10 cellular contexts compared by ENCODE assay signal in genomic region chr6:2505624-2506023, GRCh38.
DNase-seq lines count a peak whose midpoint lies in the region; TF ChIP-seq lines count a peak whose summit lies in the region.
"Had no signal": no experiment of that assay in that cellular context is flagged by ENCODE, and none has a peak within 500 bp of the region (broad histone marks: within the 10 kb centered on the region; RNA-seq: fewer than 3 reads in every experiment).

No MANE protein-coding gene starts in this region.

- H3K23me2 ChIP-seq in H9 (ENCODE audit: insufficient read length, low read depth, low read length, poor library complexity, severe bottlenecking) = no peaks in the 10 kb centered on the region

- no peak overlapping the region for H3T11ph ChIP-seq in H9 (ENCODE audit: low read length)

- no CpG with 5 or more reads among the region's 9 CpGs for WGBS in H9 (ENCODE audit: extremely low coverage, insufficient read length, low lambda C conversion rate)

- H2BK20ac ChIP-seq in H9 (ENCODE audit: low read depth, low read length, poor library complexity, severe bottlenecking) = no peak overlapping the region

- H3K9ac ChIP-seq in H9 (ENCODE audit: extremely low read depth, insufficient read length, low read length) = no peak overlapping the region

- no peaks in the 10 kb centered on the region for H3K79me1 ChIP-seq in H9 (ENCODE audit: insufficient read depth, low read depth, low read length, poor library complexity, severe bottlenecking)

- H2BK120ac ChIP-seq in H9 (ENCODE audit: low read depth, low read length, poor library complexity, severe bottlenecking) = no peak overlapping the region

- H3K27me3 ChIP-seq in H9 (ENCODE audit: insufficient read depth, low read length) = no peaks in the 10 kb centered on the region

- H3K9me3 ChIP-seq in H9 (ENCODE audit: control insufficient read depth, low read depth, low read length) = no peaks in the 10 kb centered on the region
- H3K9me3 ChIP-seq: spleen had no signal

- no peak overlapping the region for H3K56ac ChIP-seq in H9 (ENCODE audit: insufficient read length, low read depth, low read length)

- peaks cover 0 to 2% of the 10 kb centered on the region in 2 experiments; a peak in 3 of 5 replicates for H3K9me3 Mint-ChIP-seq in H9
- peaks cover 7% of the 10 kb centered on the region for H3K9me3 Mint-ChIP-seq in mesothelial cell of epicardium

- no peak overlapping the region for H3K14ac ChIP-seq in H9 (ENCODE audit: insufficient read depth, low read length)

- no peak overlapping the region for H3K18ac ChIP-seq in H9 (ENCODE audit: insufficient read length, low read depth, low read length)

- H2AFZ ChIP-seq in H9 (ENCODE audit: low read length) = no peak overlapping the region

- H3K23ac ChIP-seq in H9 (ENCODE audit: insufficient read length, low read depth, low read length) = no peak overlapping the region

- no peak overlapping the region for H2BK15ac ChIP-seq in H9 (ENCODE audit: low read depth, low read length)

- H2AK5ac ChIP-seq in H9 (ENCODE audit: insufficient read length, low read length) = no peak overlapping the region

- H3K4me2 ChIP-seq in H9 (ENCODE audit: insufficient read depth, insufficient read length, low read length) = no peak overlapping the region

- no peaks in the 10 kb centered on the region for H3K79me2 ChIP-seq in H9 (ENCODE audit: insufficient read depth, low read length)

- H3K27me3 Mint-ChIP-seq in H9 (ENCODE audit: low read depth) = peaks cover 7% of the 10 kb centered on the region
- H3K27me3 Mint-ChIP-seq in mesothelial cell of epicardium (ENCODE audit: low read depth) = peaks cover 5% of the 10 kb centered on the region

- H4K5ac ChIP-seq in H9 (ENCODE audit: insufficient read length, low read depth, low read length) = no peak overlapping the region

- no peak overlapping the region for H3K4me3 Mint-ChIP-seq in H9
- no peak overlapping the region for H3K4me3 Mint-ChIP-seq in mesothelial cell of epicardium

- DNase-seq in NCI-H526 (lab: John Stamatoyannopoulos, UW) = peak; percentile 3 to 45
- DNase-seq in NCI-H526 treated with DMSO at 0.1 percent for 48 hours (lab: John Stamatoyannopoulos, UW) = no peak
- peak; percentile 77 for DNase-seq in H9
- DNase-seq in UCSD-AML1 (lab: John Stamatoyannopoulos, UW; ENCODE audit: unreplicated experiment) = peak; percentile 21
- DNase-seq in mesothelial cell of epicardium (ENCODE audit: low spot score in 2 of 2, unreplicated experiment in 2 of 2) = no peak
- no peak for DNase-seq in mesenteric fat pad (ENCODE audit: low spot score)
- no peak for DNase-seq in amniotic stem cell (lab: John Stamatoyannopoulos, UW)
- DNase-seq in stimulated activated CD4-positive, alpha-beta T cell treated with anti-CD3 and anti-CD28 coated beads, Interleukin-4, amount 100 ng/mL, for 1 hour = no peak
- DNase-seq: spleen, substantia nigra had no signal

- TF ChIP-seq CTCF in H9 (conservative IDR thresholded peaks at IDR 0.05) = peak; percentile 94
- TF ChIP-seq CTCF in mesothelial cell of epicardium (IDR thresholded peaks at IDR 0.05; ENCODE audit: unreplicated experiment) = peak; percentile 70

- no peak overlapping the region for H2BK5ac ChIP-seq in H9 (ENCODE audit: insufficient read length, low read length)

- H3K4me1 Mint-ChIP-seq in H9 (peaks cover 8 to 13% of the 10 kb centered on the region in 2 experiments), mesothelial cell of epicardium (peaks cover 65% of the 10 kb centered on the region)

- H3K27ac ChIP-seq in H9 (ENCODE audit: insufficient read length, low read depth, low read length) = no peak overlapping the region

- H3K4ac ChIP-seq in H9 (ENCODE audit: low read depth, low read length) = no peak overlapping the region

- H3K27ac Mint-ChIP-seq in H9 (peak overlapping the region in 1 of 3 experiments; percentile 37; a peak in 1 of 7 replicates), mesothelial cell of epicardium (peak overlapping the region; percentile 54)

- H3K4me1 ChIP-seq in H9 (ENCODE audit: insufficient read depth, low read length) = no peaks in the 10 kb centered on the region

- H2BK12ac ChIP-seq in H9 (ENCODE audit: insufficient read length, low read depth, low read length) = no peak overlapping the region

- no peaks in the 10 kb centered on the region for H4K20me1 ChIP-seq in H9 (ENCODE audit: control insufficient read depth, insufficient read depth, insufficient read length)

- no peak overlapping the region for H4K8ac ChIP-seq in H9 (replicated peaks; ENCODE audit: insufficient read length, low read depth, low read length)

- no peak overlapping the region for H4K91ac ChIP-seq in H9 (ENCODE audit: insufficient read length, low read depth, low read length)

- H3K36me3 Mint-ChIP-seq in H9 (ENCODE audit: insufficient read depth in 1 of 3, low read depth in 3 of 3) (peaks cover 0 to 1% (median 0%) of the 10 kb centered on the region in 3 experiments; a peak in 1 of 7 replicates), mesothelial cell of epicardium (no peaks in the 10 kb centered on the region)

Comparison
In these comparisons a context has a peak if more than half of its experiments do, and no peak if none do; other contexts are left out.
1. DNase-seq: peak in NCI-H526 (2 of 2), H9 (single experiment) and UCSD-AML1 (single experiment); none in NCI-H526 treated with DMSO at 0.1 percent for 48 hours (single experiment), mesothelial cell of epicardium (0 of 2), mesenteric fat pad (single experiment), amniotic stem cell (single experiment) and stimulated activated CD4-positive, alpha-beta T cell treated with anti-CD3 and anti-CD28 coated beads, Interleukin-4, amount 100 ng/mL, for 1 hour (single experiment).